8 cellular contexts compared by ENCODE assay signal in the genomic region with DNA sequence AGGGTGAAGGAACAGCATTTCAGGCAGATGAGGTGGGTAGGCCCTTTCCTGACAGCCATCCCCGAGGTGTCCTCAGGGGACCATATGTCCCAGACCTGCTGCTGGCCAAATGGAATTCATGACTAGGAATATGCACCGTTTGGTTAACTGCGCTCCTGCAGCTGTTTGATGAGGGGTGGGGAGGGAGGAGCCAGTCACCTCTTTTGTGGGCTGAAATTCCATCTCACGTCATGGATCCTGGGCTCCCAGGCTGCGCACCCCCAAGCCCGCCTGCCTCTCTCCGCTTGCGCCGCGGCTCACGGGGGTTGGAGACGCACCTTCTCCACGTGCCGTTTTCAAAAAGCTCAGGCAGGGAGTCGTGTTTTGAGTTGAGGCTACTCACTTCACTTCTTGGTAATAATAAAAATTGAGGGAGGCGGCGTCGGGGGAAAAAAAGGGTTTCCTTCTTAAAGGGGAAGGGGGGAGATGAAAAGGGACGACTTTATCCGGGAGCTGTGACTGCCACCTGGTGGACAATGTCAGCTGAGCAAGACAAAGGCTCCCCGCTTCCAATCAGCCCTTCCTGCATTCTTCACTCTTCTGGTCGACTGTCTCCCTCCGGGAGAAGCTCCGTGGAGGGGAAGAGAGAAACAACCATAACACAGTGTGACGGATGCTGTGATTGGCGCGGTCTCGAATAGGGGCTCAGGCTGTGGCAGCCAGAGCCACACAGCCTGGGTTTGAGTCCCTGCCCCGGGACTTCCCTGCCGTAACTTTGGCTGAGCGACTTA. TPM values are rescaled to one million over a fixed set of nuclear protein-coding genes. Genes with fewer than 3 reads are reported as not detected.
DNase-seq lines count a peak whose midpoint lies in the region; ATAC-seq and TF ChIP-seq lines count a peak whose summit lies in the region.

No MANE protein-coding gene starts in this region.

- no peaks in the 10 kb centered on the region for H3K36me3 Mint-ChIP-seq in activated B cell treated with CpG ODN at 0.5 μM for 24 hours (ENCODE audit: low read depth)

- POLR2A ChIA-PET in activated B cell treated with CpG ODN at 0.5 μM for 24 hours (lab: Charles Lee): interaction anchor here (1.0 to 1.6 kb wide), 3 partner anchors 54 to 357 kb away, joined by 4 to 6 read pairs (median 6); partner anchors contain the start of gene BOD1

- H3K4me3 Mint-ChIP-seq in activated B cell treated with CpG ODN at 0.5 μM for 24 hours: peak overlapping the region; percentile 78

- TF ChIP-seq CTCF in GM06990 (IDR thresholded peaks at IDR 0.05; ENCODE audit: insufficient read depth, low read length, poor library complexity, severe bottlenecking): peak; percentile 77
- TF ChIP-seq CTCF in activated B cell treated with CpG ODN at 0.5 μM for 24 hours (IDR thresholded peaks at IDR 0.05): peak; percentile 55

- peak overlapping the region; percentile 48 for H3K4me3 ChIP-seq in GM06990 (replicated peaks; ENCODE audit: low read depth, low read length)

- H3K36me3 ChIP-seq in GM06990 (ENCODE audit: control insufficient read depth, insufficient read depth, low read length): no peaks in the 10 kb centered on the region

- H3K27ac ChIP-seq in caudate nucleus (ENCODE audit: low read depth, low read length): peak overlapping the region; percentile 63

- no peaks in the 10 kb centered on the region for H3K9me3 Mint-ChIP-seq in activated B cell treated with CpG ODN at 0.5 μM for 24 hours

- H3K27me3 ChIP-seq in GM06990 (replicated peaks; ENCODE audit: control insufficient read depth, insufficient read depth, low read length): no peaks in the 10 kb centered on the region

- CTCF ChIA-PET in activated B cell treated with CpG ODN at 0.5 μM for 24 hours (lab: Charles Lee): interaction anchor here (0.8 to 5.0 kb wide), 17 partner anchors 8 to 680 kb away, joined by 3 to 85 read pairs (median 6); partner anchors contain the start of genes BOD1 and CPEB4

- intact Hi-C loops in activated B cell treated with CpG ODN at 0.5 μM for 24 hours (cut with micrococcal nuclease): loop anchor here (1.0 to 5.0 kb wide), 8 partner anchors 48 to 679 kb away; partner anchors contain the start of gene CPEB4

- ATAC-seq in HG02943 (IDR thresholded peaks at IDR 0.05; ENCODE audit: low read depth, unreplicated experiment) (peak; percentile 63), activated B cell treated with CpG ODN at 0.5 μM for 24 hours (ENCODE audit: low read depth) (peak; percentile 90), HG02610 (IDR thresholded peaks at IDR 0.05; ENCODE audit: unreplicated experiment) (no peak)

- peaks cover 10% of the 10 kb centered on the region for H3K4me1 Mint-ChIP-seq in activated B cell treated with CpG ODN at 0.5 μM for 24 hours

- DNase-seq in GM06990 (ENCODE audit: extremely low read depth, insufficient read length) (peak; percentile 73), NCI-H2171 treated with DMSO at 0.1 percent for 48 hours (lab: John Stamatoyannopoulos, UW) (peak; percentile 52), activated B cell treated with CpG ODN at 0.5 μM for 24 hours (peak; percentile 65), caudate nucleus (lab: John Stamatoyannopoulos, UW) (peak in 57 of 61 donors; percentile 41 to 93 (median 78)), inferior parietal cortex (ENCODE audit: extremely low spot score) (peak; percentile 90), smooth muscle cell of the brain vasculature (ENCODE audit: low read depth, low spot score) (peak; percentile 59)

- H3K27ac Mint-ChIP-seq in activated B cell treated with CpG ODN at 0.5 μM for 24 hours: no peak overlapping the region

- H3K27me3 Mint-ChIP-seq in activated B cell treated with CpG ODN at 0.5 μM for 24 hours: peaks cover 25% of the 10 kb centered on the region

RNA-seq across cellular contexts. Expression of gene C5orf47, which starts 15.9 kb away (rescaled TPM):
- total RNA-seq in activated B cell treated with CpG ODN at 0.5 μM for 24 hours: not detected in 2 replicates
